ENCODE assay signal across 21 cellular contexts in the genomic region with DNA sequence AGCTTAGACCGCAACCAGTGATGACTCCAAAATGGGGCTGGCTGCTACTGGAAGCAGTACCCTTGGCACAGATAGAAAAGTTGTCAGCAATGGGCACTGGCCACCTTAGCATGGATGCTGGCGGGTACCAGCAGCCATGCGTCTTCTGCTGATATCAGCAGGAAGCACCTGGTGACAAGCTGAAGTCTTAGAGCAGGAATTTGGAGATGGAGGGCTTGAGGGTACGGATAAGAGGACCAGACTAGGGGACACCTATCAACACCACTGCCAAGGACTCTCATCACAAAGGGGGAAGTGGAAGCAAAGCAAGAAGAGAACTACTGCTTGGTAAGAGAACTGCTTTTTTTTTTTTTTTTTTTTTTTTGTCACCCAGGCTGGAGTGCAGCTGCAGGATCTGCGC.
"Had no signal": no experiment of that assay in that cellular context is flagged by ENCODE, and none has a peak within 500 bp of the region (broad histone marks: within the 10 kb centered on the region; RNA-seq: fewer than 3 reads in every experiment).

No MANE protein-coding gene starts in this region.

- H3K27ac ChIP-seq: neural progenitor cell, prostate gland, right atrium auricular region, suprapubic skin, transverse colon, upper lobe of right lung, uterus had no signal

- H3K4me1 ChIP-seq: neural progenitor cell, prostate gland, right atrium auricular region, suprapubic skin, transverse colon, upper lobe of right lung, uterus had no signal

- H3K36me3 ChIP-seq: neural progenitor cell, prostate gland, right atrium auricular region, suprapubic skin, transverse colon, upper lobe of right lung, uterus had no signal

- H3K9me3 ChIP-seq: prostate gland, suprapubic skin, upper lobe of right lung, uterus had no signal

- H3K4me3 ChIP-seq: dorsolateral prefrontal cortex, lung, neural progenitor cell, prostate gland, right atrium auricular region, smooth muscle cell, suprapubic skin, transverse colon, upper lobe of right lung, uterus had no signal

- DNase-seq: dorsolateral prefrontal cortex; effector CD4-positive, alpha-beta T cell; left ventricle myocardium superior; mesendoderm; midbrain; naive thymus-derived CD4-positive, alpha-beta T cell; stimulated activated CD4-positive, alpha-beta T cell treated with anti-CD3 and anti-CD28 coated beads, Interleukin-12 subunit alpha, Interleukin-12 subunit beta, amount 100 ng/mL, for 4 hours; stimulated activated CD4-positive, alpha-beta T cell treated with anti-CD3 and anti-CD28 coated beads, Interleukin-1b, Interleukin-23, amount 100 ng/mL, for 48 hours; stimulated activated CD4-positive, alpha-beta T cell treated with anti-CD3 and anti-CD28 coated beads, Interleukin-4, amount 100 ng/mL, for 1 hour; stimulated activated CD8-positive, alpha-beta memory T cell treated with anti-CD3 and anti-CD28 coated beads, Interleukin-4, amount 100 ng/mL, for 48 hours; stimulated activated naive CD4-positive, alpha-beta T cell; stimulated activated naive CD8-positive, alpha-beta T cell treated with anti-CD3 and anti-CD28 coated beads, Interleukin-15, amount 100 ng/mL, for 72 hours; transverse colon; upper lobe of right lung; uterus had no signal

- H3K27me3 ChIP-seq: dorsolateral prefrontal cortex, neural progenitor cell, right atrium auricular region, suprapubic skin, upper lobe of right lung, uterus had no signal
